1 cellular context compared by ENCODE assay signal in genomic region chr9:109813310-109813709, GRCh38.
A peak's percentile ranks its signal among the peaks of the same experiment; 100 is the strongest.
TF ChIP-seq lines count a peak whose summit lies in the region.

No MANE protein-coding gene starts in this region.

TF ChIP-seq in IMR-90, 13 proteins besides CTCF, POLR2A, EP300 and RAD21:
- TF ChIP-seq, protein P1, sequence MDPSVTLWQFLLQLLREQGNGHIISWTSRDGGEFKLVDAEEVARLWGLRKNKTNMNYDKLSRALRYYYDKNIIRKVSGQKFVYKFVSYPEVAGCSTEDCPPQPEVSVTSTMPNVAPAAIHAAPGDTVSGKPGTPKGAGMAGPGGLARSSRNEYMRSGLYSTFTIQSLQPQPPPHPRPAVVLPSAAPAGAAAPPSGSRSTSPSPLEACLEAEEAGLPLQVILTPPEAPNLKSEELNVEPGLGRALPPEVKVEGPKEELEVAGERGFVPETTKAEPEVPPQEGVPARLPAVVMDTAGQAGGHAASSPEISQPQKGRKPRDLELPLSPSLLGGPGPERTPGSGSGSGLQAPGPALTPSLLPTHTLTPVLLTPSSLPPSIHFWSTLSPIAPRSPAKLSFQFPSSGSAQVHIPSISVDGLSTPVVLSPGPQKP (IDR thresholded peaks at IDR 0.05; ENCODE audit: borderline replicate concordance, low read depth, low read length), result no peak
- no peak for TF ChIP-seq FOS (IDR thresholded peaks at IDR 0.05; ENCODE audit: low read depth, low read length)
- no peak for TF ChIP-seq CHD1 (IDR thresholded peaks at IDR 0.05; ENCODE audit: low read depth, low read length)
- peak; percentile 66 for TF ChIP-seq MAFK (IDR thresholded peaks at IDR 0.05; ENCODE audit: low read depth, low read length)
